In genomic region chr7:112267944-112268691, GRCh38 we compare ENCODE assay signal across 26 cellular contexts.
"Had no signal": no experiment of that assay in that cellular context is flagged by ENCODE, and none has a peak within 500 bp of the region (broad histone marks: within the 10 kb centered on the region; RNA-seq: fewer than 3 reads in every experiment).

No MANE protein-coding gene starts in this region.

- H3K9me3 ChIP-seq: gastrocnemius medialis, left ventricle myocardium inferior, mucosa of descending colon, neutrophil, right lobe of liver, testis, transverse colon had no signal

- H3K27ac ChIP-seq: gastrocnemius medialis, left ventricle myocardium inferior, neutrophil, right lobe of liver, testis, transverse colon had no signal

- H3K27ac Mint-ChIP-seq: activated B cell treated with CpG ODN at 0.5 μM for 24 hours; activated CD8-positive, alpha-beta memory T cell treated with anti-CD3 and anti-CD28 coated beads, Interleukin-2, amount 10 ng/mL, durations not matched to agents 7 days and 5 days; activated CD8-positive, alpha-beta T cell treated with anti-CD3 and anti-CD28 coated beads, Interleukin-2, amount 10 ng/mL, durations not matched to agents 7 days and 5 days; activated naive CD8-positive, alpha-beta T cell; activated T-helper 2 cell treated with anti-CD3 and anti-CD28 coated beads, Interferon-gamma antibody, Interleukin-2, Interleukin-4, amounts not matched to agents 10 μg/mL and 5 μg/mL and 100 μg/mL, durations not matched to agents 14 hours and 24 hours and 36 hours; nephron had no signal

- H3K27me3 ChIP-seq: gastrocnemius medialis, neutrophil, right lobe of liver, testis, transverse colon had no signal

- H3K9me3 Mint-ChIP-seq: activated T-helper 2 cell treated with anti-CD3 and anti-CD28 coated beads, Interferon-gamma antibody, Interleukin-2, Interleukin-4, amounts not matched to agents 10 μg/mL and 5 μg/mL and 100 μg/mL, durations not matched to agents 14 hours and 24 hours and 36 hours; central memory CD8-positive, alpha-beta T cell; nephron had no signal

- FAIRE-seq: bronchial epithelial cell had no signal

- DNase-seq: activated B cell treated with CpG ODN at 0.5 μM for 24 hours; activated CD4-positive, alpha-beta T cell treated with anti-CD3 and anti-CD28 coated beads, Interleukin-2, amount 50 U/mL, for 1 hour; activated CD8-positive, alpha-beta memory T cell treated with anti-CD3 and anti-CD28 coated beads, Interleukin-2, amount 10 ng/mL, durations not matched to agents 7 days and 5 days; activated CD8-positive, alpha-beta T cell treated with anti-CD3 and anti-CD28 coated beads, Interleukin-2, amount 10 ng/mL, durations not matched to agents 7 days and 5 days; activated T-cell treated with anti-CD3 and anti-CD28 coated beads, Interleukin-2, amount 50 U/mL, for 48 hours; anterior cingulate cortex; dermis blood vessel endothelial cell; effector CD4-positive, alpha-beta T cell; gastrocnemius medialis; glutamatergic neuron; islet precursor cell; left ventricle myocardium inferior; mesendoderm; mucosa of descending colon; right lobe of liver; stimulated activated CD4-positive, alpha-beta T cell treated with anti-CD3 and anti-CD28 coated beads, Interleukin-2, amount 100 ng/mL, for 48 hours; stimulated activated naive CD8-positive, alpha-beta T cell treated with anti-CD3 and anti-CD28 coated beads, Interleukin-15, Interleukin-2, amounts not matched to agents 100 U/mL and 50 U/mL, for 24 hours; testis; transverse colon had no signal

- H3K36me3 ChIP-seq: gastrocnemius medialis, left ventricle myocardium inferior, neutrophil, right lobe of liver, transverse colon had no signal

- H3K4me3 Mint-ChIP-seq: activated B cell treated with CpG ODN at 0.5 μM for 24 hours; activated CD8-positive, alpha-beta memory T cell treated with anti-CD3 and anti-CD28 coated beads, Interleukin-2, amount 10 ng/mL, durations not matched to agents 7 days and 5 days; activated CD8-positive, alpha-beta T cell treated with anti-CD3 and anti-CD28 coated beads, Interleukin-2, amount 10 ng/mL, durations not matched to agents 7 days and 5 days; activated naive CD8-positive, alpha-beta T cell; central memory CD8-positive, alpha-beta T cell; nephron had no signal

- H3K4me3 ChIP-seq: gastrocnemius medialis, left ventricle myocardium inferior, lung, mucosa of descending colon, right lobe of liver, testis, transverse colon had no signal

- H3K4me1 ChIP-seq: testis had no signal

- ATAC-seq: activated CD8-positive, alpha-beta memory T cell treated with anti-CD3 and anti-CD28 coated beads, Interleukin-2, amount 10 ng/mL, durations not matched to agents 7 days and 5 days; activated CD8-positive, alpha-beta T cell treated with anti-CD3 and anti-CD28 coated beads, Interleukin-2, amount 10 ng/mL, durations not matched to agents 7 days and 5 days; gastrocnemius medialis; mucosa of descending colon; stimulated activated naive CD8-positive, alpha-beta T cell treated with anti-CD3 and anti-CD28 coated beads, Interleukin-15, Interleukin-2, amounts not matched to agents 100 U/mL and 50 U/mL, for 24 hours had no signal
